Comparison of ENCODE assay signal across 34 cellular contexts in genomic region chr13:110089100-110089499, GRCh38.
"Had no signal": no experiment of that assay in that cellular context is flagged by ENCODE, and none has a peak within 500 bp of the region (broad histone marks: within the 10 kb centered on the region; RNA-seq: fewer than 3 reads in every experiment).

No MANE protein-coding gene starts in this region.

- H3K27me3 ChIP-seq: adrenal gland, body of pancreas, brain microvascular endothelial cell, breast epithelium had no signal

- H3K27ac ChIP-seq: adrenal gland, body of pancreas, brain microvascular endothelial cell, breast epithelium, VCaP had no signal

- H3K36me3 ChIP-seq: adrenal gland, brain microvascular endothelial cell, breast epithelium had no signal

- ATAC-seq: activated CD8-positive, alpha-beta T cell treated with anti-CD3 and anti-CD28 coated beads for 36 hours; activated naive CD4-positive, alpha-beta T cell treated with anti-CD3 and anti-CD28 coated beads, Interleukin-2, amount 50 U/mL, for 72 hours; activated T-cell treated with anti-CD3 and anti-CD28 coated beads, Interleukin-2, amount 50 U/mL, for 4 hours; activated T-cell treated with anti-CD3 and anti-CD28 coated beads, Interleukin-2, amount 50 U/mL, for 72 hours; activated T-helper 17 cell treated with anti-CD3 and anti-CD28 coated beads, Interleukin-2, amount 50 U/mL, for 72 hours; body of pancreas had no signal

- H3K9me3 ChIP-seq: adrenal gland, body of pancreas had no signal

- H3K4me3 ChIP-seq: adrenal gland, body of pancreas, breast epithelium had no signal

- FAIRE-seq: astrocyte, TTC549 had no signal

- DNase-seq: activated B cell treated with CpG ODN at 0.5 μM for 24 hours; activated CD4-positive, alpha-beta memory T cell treated with anti-CD3 and anti-CD28 coated beads for 36 hours; activated CD4-positive, alpha-beta T cell treated with anti-CD3 and anti-CD28 coated beads for 4 hours; activated CD4-positive, alpha-beta T cell treated with anti-CD3 and anti-CD28 coated beads, Interleukin-2, amount 10 ng/mL, durations not matched to agents 24 days and 14 days; activated CD4-positive, alpha-beta T cell treated with anti-CD3 and anti-CD28 coated beads, Interleukin-2, amount 50 U/mL, for 1 hour; activated CD4-positive, alpha-beta T cell treated with anti-CD3 and anti-CD28 coated beads, Interleukin-2, amount 50 U/mL, for 4 hours; activated CD4-positive, CD25-positive, alpha-beta regulatory T cell treated with anti-CD3 and anti-CD28 coated beads, Interleukin-2, amount 50 U/mL, for 72 hours; activated CD8-positive, alpha-beta memory T cell treated with anti-CD3 and anti-CD28 coated beads, Interleukin-2, amount 50 U/mL, for 4 hours; activated CD8-positive, alpha-beta T cell treated with anti-CD3 and anti-CD28 coated beads for 36 hours; activated effector memory CD4-positive, alpha-beta T cell treated with anti-CD3 and anti-CD28 coated beads, Interleukin-2, amount 50 U/mL, for 16 hours; activated gamma-delta T cell treated with Interleukin-2 at 50 U/mL for 16 hours; activated naive CD4-positive, alpha-beta T cell; activated naive CD4-positive, alpha-beta T cell treated with anti-CD3 and anti-CD28 coated beads for 36 hours; activated naive CD4-positive, alpha-beta T cell treated with anti-CD3 and anti-CD28 coated beads, Interleukin-2, amount 50 U/mL, for 16 hours; activated naive CD8-positive, alpha-beta T cell treated with anti-CD3 and anti-CD28 coated beads for 36 hours; activated T-cell treated with anti-CD3 and anti-CD28 coated beads for 4 hours; activated T-cell treated with anti-CD3 and anti-CD28 coated beads, Interleukin-2, amount 50 U/mL, for 1 hour; activated T-cell treated with anti-CD3 and anti-CD28 coated beads, Interleukin-2, amount 50 U/mL, for 4 hours; activated T-cell treated with anti-CD3 and anti-CD28 coated beads, Interleukin-2, amount 50 U/mL, for 72 hours; adrenal gland; amniotic stem cell; aorta; body of pancreas; brain microvascular endothelial cell; central memory CD4-positive, alpha-beta T cell; T-helper 1 cell; T-helper 2 cell; T-helper 9 cell had no signal
